ENCODE assay signal across 8 cellular contexts in the genomic region with DNA sequence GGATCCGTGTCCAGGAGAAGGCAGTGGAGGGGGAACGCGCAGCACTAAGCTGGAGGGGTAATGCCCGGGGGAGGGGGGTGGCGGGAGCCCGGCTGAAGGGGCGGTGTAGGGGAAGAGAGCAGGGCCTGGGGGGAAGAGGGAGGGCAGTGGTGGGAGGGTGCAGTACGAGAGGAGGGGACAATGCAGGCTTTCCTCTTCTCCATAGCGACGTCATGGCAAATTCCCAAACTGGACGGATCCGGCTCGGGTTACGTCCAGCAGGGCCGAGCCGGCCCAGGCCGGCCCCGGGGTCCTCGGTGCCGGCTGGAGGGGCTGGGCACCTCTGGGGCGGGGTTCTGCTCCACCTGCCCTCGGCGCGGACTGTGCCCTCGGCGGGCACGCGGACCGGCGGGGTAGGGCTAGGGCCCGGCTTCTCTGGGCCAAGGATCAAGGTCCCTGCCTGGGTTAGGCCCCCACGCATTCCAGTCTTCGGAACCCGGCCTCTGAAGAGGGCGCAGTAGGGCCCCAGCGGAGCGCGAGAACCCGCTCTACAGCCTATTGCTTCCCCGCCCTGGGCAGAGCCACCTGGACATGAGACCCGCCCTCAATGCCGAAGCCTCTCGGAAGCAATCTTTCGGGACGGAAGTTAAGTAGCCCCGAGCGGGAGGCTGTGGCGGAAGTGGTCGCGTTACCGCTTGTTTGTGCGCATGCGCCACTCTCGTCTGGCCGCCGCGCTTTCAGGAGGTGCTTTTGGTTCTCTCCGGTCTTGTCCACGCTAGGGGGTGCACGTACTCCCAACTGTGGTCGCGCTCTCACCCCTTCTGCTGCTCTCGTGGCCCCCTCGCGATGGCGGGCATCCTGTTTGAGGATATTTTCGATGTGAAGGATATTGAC. TPM values are rescaled to one million over a fixed set of nuclear protein-coding genes. Genes with fewer than 3 reads are reported as not detected.
A peak's percentile ranks its signal among the peaks of the same experiment; 100 is the strongest.
DNase-seq lines count a peak whose midpoint lies in the region; ATAC-seq and TF ChIP-seq lines count a peak whose summit lies in the region.

No MANE protein-coding gene starts in this region.

- H3F3A ChIP-seq in GM23338 (replicated peaks; ENCODE audit: low read depth), result peaks cover 3% of the 10 kb centered on the region; the same call in 1 of the 2 replicates

- H3K27ac Mint-ChIP-seq in GM23338, result peak overlapping the region; percentile 97
- peak overlapping the region; percentile 97 for H3K27ac Mint-ChIP-seq in activated T-helper 2 cell treated with anti-CD3 and anti-CD28 coated beads, Interferon-gamma antibody, Interleukin-2, Interleukin-4, amounts not matched to agents 10 μg/mL and 5 μg/mL and 100 μg/mL, durations not matched to agents 14 hours and 24 hours and 36 hours
- peak overlapping the region; percentile 94 to 99 for H3K27ac Mint-ChIP-seq in natural killer cell treated with Interleukin-12 subunit alpha and Interleukin-12 subunit beta and Interleukin-15 and Interleukin-18, amount 100 ng/mL, for 72 hours

- peaks cover 17% of the 10 kb centered on the region for H3K36me3 ChIP-seq in GM23338 (ENCODE audit: insufficient read depth)

- H3K4me3 ChIP-seq in GM23338, result peak overlapping the region; percentile 82

- peaks cover 22% of the 10 kb centered on the region for H3K27me3 Mint-ChIP-seq in GM23338 (ENCODE audit: insufficient read depth, low read depth, poor library complexity)
- no peaks in the 10 kb centered on the region for H3K27me3 Mint-ChIP-seq in activated T-helper 2 cell treated with anti-CD3 and anti-CD28 coated beads, Interferon-gamma antibody, Interleukin-2, Interleukin-4, amounts not matched to agents 10 μg/mL and 5 μg/mL and 100 μg/mL, durations not matched to agents 14 hours and 24 hours and 36 hours (ENCODE audit: low read depth)
- no peaks in the 10 kb centered on the region for H3K27me3 Mint-ChIP-seq in natural killer cell treated with Interleukin-12 subunit alpha and Interleukin-12 subunit beta and Interleukin-15 and Interleukin-18, amount 100 ng/mL, for 72 hours

- peaks cover 44% of the 10 kb centered on the region for H3K36me3 Mint-ChIP-seq in GM23338 (ENCODE audit: low read depth)
- peaks cover 38% of the 10 kb centered on the region for H3K36me3 Mint-ChIP-seq in activated T-helper 2 cell treated with anti-CD3 and anti-CD28 coated beads, Interferon-gamma antibody, Interleukin-2, Interleukin-4, amounts not matched to agents 10 μg/mL and 5 μg/mL and 100 μg/mL, durations not matched to agents 14 hours and 24 hours and 36 hours (ENCODE audit: low read depth)
- peaks cover 25% of the 10 kb centered on the region for H3K36me3 Mint-ChIP-seq in natural killer cell treated with Interleukin-12 subunit alpha and Interleukin-12 subunit beta and Interleukin-15 and Interleukin-18, amount 100 ng/mL, for 72 hours

- H3K9me3 Mint-ChIP-seq in GM23338, result peaks cover 2% of the 10 kb centered on the region; the same call in 1 of the 3 replicates
- H3K9me3 Mint-ChIP-seq in activated T-helper 2 cell treated with anti-CD3 and anti-CD28 coated beads, Interferon-gamma antibody, Interleukin-2, Interleukin-4, amounts not matched to agents 10 μg/mL and 5 μg/mL and 100 μg/mL, durations not matched to agents 14 hours and 24 hours and 36 hours, result no peaks in the 10 kb centered on the region
- no peaks in the 10 kb centered on the region for H3K9me3 Mint-ChIP-seq in natural killer cell treated with Interleukin-12 subunit alpha and Interleukin-12 subunit beta and Interleukin-15 and Interleukin-18, amount 100 ng/mL, for 72 hours

- peak; percentile 45 to 71 for TF ChIP-seq CTCF in GM23338 (conservative IDR thresholded peaks at IDR 0.05; ENCODE audit: low read depth in 2 of 2)

- no peaks in the 10 kb centered on the region for H3K9me2 ChIP-seq in GM23338 (ENCODE audit: insufficient read depth)

- H3K27me3 ChIP-seq in GM23338 (ENCODE audit: insufficient read depth), result peaks cover 14% of the 10 kb centered on the region

- peak overlapping the region; percentile 96 for H3K4me2 ChIP-seq in GM23338

- DNase-seq in EL (peak; percentile 99), GM23338 (ENCODE audit: low spot score) (peak; percentile 99), LHCN-M2 (ENCODE audit: low read depth) (peak; percentile 96), RPMI7951 (ENCODE audit: low read depth) (peak; percentile 97), fibroblast of peridontal ligament (ENCODE audit: extremely low read depth) (peak; percentile 97)
- peak; percentile 96 for DNase-seq in activated T-helper 2 cell treated with anti-CD3 and anti-CD28 coated beads, Interferon-gamma antibody, Interleukin-2, Interleukin-4, amounts not matched to agents 10 μg/mL and 5 μg/mL and 100 μg/mL, durations not matched to agents 14 hours and 24 hours and 36 hours (ENCODE audit: low spot score)
- peak; percentile 99 for DNase-seq in natural killer cell treated with Interleukin-12 subunit alpha and Interleukin-12 subunit beta and Interleukin-15 and Interleukin-18, amount 100 ng/mL, for 72 hours (ENCODE audit: low spot score)
- peak; percentile 97 for DNase-seq in stimulated activated naive CD8-positive, alpha-beta T cell treated with anti-CD3 and anti-CD28 coated beads, Interleukin-15, Interleukin-2, amounts not matched to agents 100 U/mL and 50 U/mL, for 24 hours

- H3K79me2 ChIP-seq in GM23338 (replicated peaks; ENCODE audit: insufficient read depth), result peaks cover 26% of the 10 kb centered on the region

- peak overlapping the region; percentile 99 for H3K4me3 Mint-ChIP-seq in GM23338
- H3K4me3 Mint-ChIP-seq in activated T-helper 2 cell treated with anti-CD3 and anti-CD28 coated beads, Interferon-gamma antibody, Interleukin-2, Interleukin-4, amounts not matched to agents 10 μg/mL and 5 μg/mL and 100 μg/mL, durations not matched to agents 14 hours and 24 hours and 36 hours (ENCODE audit: low read depth), result peak overlapping the region; percentile 100
- peak overlapping the region; percentile 98 for H3K4me3 Mint-ChIP-seq in natural killer cell treated with Interleukin-12 subunit alpha and Interleukin-12 subunit beta and Interleukin-15 and Interleukin-18, amount 100 ng/mL, for 72 hours

- H3K4me1 ChIP-seq in GM23338 (ENCODE audit: insufficient read depth), result peaks cover 19% of the 10 kb centered on the region

- peak; percentile 73 for ATAC-seq in GM23338
- peak; percentile 89 to 93 for ATAC-seq in natural killer cell treated with Interleukin-12 subunit alpha and Interleukin-12 subunit beta and Interleukin-15 and Interleukin-18, amount 100 ng/mL, for 72 hours
- peak; percentile 89 for ATAC-seq in stimulated activated naive CD8-positive, alpha-beta T cell treated with anti-CD3 and anti-CD28 coated beads, Interleukin-15, Interleukin-2, amounts not matched to agents 100 U/mL and 50 U/mL, for 24 hours

- peak overlapping the region; percentile 90 for H3K27ac ChIP-seq in GM23338 (ENCODE audit: low read depth)

- peak overlapping the region; percentile 43; the same call in 1 of the 2 replicates for H2AFZ ChIP-seq in GM23338

- intact Hi-C loops in activated T-helper 2 cell treated with anti-CD3 and anti-CD28 coated beads, Interferon-gamma antibody, Interleukin-2, Interleukin-4, amounts not matched to agents 10 μg/mL and 5 μg/mL and 100 μg/mL, durations not matched to agents 14 hours and 24 hours and 36 hours (cut with micrococcal nuclease), result loop anchor here (1.0 to 5.0 kb wide), 6 partner anchors 29 to 349 kb away; partner anchors contain the start of genes EEF1AKMT4, EIF4G1 and MAGEF1

- H3K4me1 Mint-ChIP-seq in GM23338, result peaks cover 25% of the 10 kb centered on the region
- H3K4me1 Mint-ChIP-seq in activated T-helper 2 cell treated with anti-CD3 and anti-CD28 coated beads, Interferon-gamma antibody, Interleukin-2, Interleukin-4, amounts not matched to agents 10 μg/mL and 5 μg/mL and 100 μg/mL, durations not matched to agents 14 hours and 24 hours and 36 hours (ENCODE audit: low read depth), result peaks cover 22% of the 10 kb centered on the region
- peaks cover 36 to 40% of the 10 kb centered on the region in 2 donors for H3K4me1 Mint-ChIP-seq in natural killer cell treated with Interleukin-12 subunit alpha and Interleukin-12 subunit beta and Interleukin-15 and Interleukin-18, amount 100 ng/mL, for 72 hours (ENCODE audit: low read depth in 2 of 2)

- H4K20me1 ChIP-seq in GM23338 (replicated peaks; ENCODE audit: insufficient read depth), result peaks cover 3% of the 10 kb centered on the region; the same call in 1 of the 2 replicates

RNA-seq across cellular contexts. Expression of gene POLR2H, which starts 1.4 kb away (rescaled TPM):
- 182 and 199 TPM in 2 replicates for total RNA-seq in GM23338 (2014; rRNA removed; shearing (Covaris generic))
- polyA plus RNA-seq in GM23338 (2016; fragmentation: Nextera tagmentation; extraction: Ambion mirVana), result 190 and 205 TPM in 2 replicates
- total RNA-seq in LHCN-M2 (2014; rRNA removed), result 106 and 116 TPM in 2 replicates
- 70.7 TPM for polyA plus RNA-seq in LHCN-M2 (2012)
- 146 and 181 TPM in 2 replicates for total RNA-seq in RPMI7951 (2014; rRNA removed; shearing (Covaris generic))
- total RNA-seq in activated T-helper 2 cell treated with anti-CD3 and anti-CD28 coated beads, Interferon-gamma antibody, Interleukin-2, Interleukin-4, amounts not matched to agents 10 μg/mL and 5 μg/mL and 100 μg/mL, durations not matched to agents 14 hours and 24 hours and 36 hours, result 150 and 155 TPM in 2 replicates
- 100 to 1,000 TPM; 111 to 142 TPM for total RNA-seq in natural killer cell treated with Interleukin-12 subunit alpha and Interleukin-12 subunit beta and Interleukin-15 and Interleukin-18, amount 100 ng/mL, for 72 hours

RNA-seq across cellular contexts. Expression of gene CLCN2, which starts 1.5 kb away (rescaled TPM):
- 9.2 and 10.7 TPM in 2 replicates for total RNA-seq in GM23338 (2014; rRNA removed; shearing (Covaris generic))
- polyA plus RNA-seq in GM23338 (2016; fragmentation: Nextera tagmentation; extraction: Ambion mirVana), result 5.4 and 7.0 TPM in 2 replicates
- total RNA-seq in LHCN-M2 (2014; rRNA removed), result 4.4 and 5.9 TPM in 2 replicates
- 1.5 TPM for polyA plus RNA-seq in LHCN-M2 (2012)
- 3.0 and 6.3 TPM in 2 replicates for total RNA-seq in RPMI7951 (2014; rRNA removed; shearing (Covaris generic))
- 6.9 and 9.6 TPM in 2 replicates for total RNA-seq in activated T-helper 2 cell treated with anti-CD3 and anti-CD28 coated beads, Interferon-gamma antibody, Interleukin-2, Interleukin-4, amounts not matched to agents 10 μg/mL and 5 μg/mL and 100 μg/mL, durations not matched to agents 14 hours and 24 hours and 36 hours
- total RNA-seq in natural killer cell treated with Interleukin-12 subunit alpha and Interleukin-12 subunit beta and Interleukin-15 and Interleukin-18, amount 100 ng/mL, for 72 hours, result 10 to 100 TPM in 1 of 2 donors, 1 to 10 TPM in 1; 6.5 to 10.5 TPM

RNA-seq across cellular contexts. Expression of gene THPO, which starts 15.1 kb away (rescaled TPM):
- total RNA-seq in GM23338 (2014; rRNA removed; shearing (Covaris generic)), result 0.14 and 0.97 TPM in 2 replicates
- polyA plus RNA-seq in GM23338 (2016; fragmentation: Nextera tagmentation; extraction: Ambion mirVana), result 0.47 and 1.9 TPM in 2 replicates
- not detected in 2 replicates for total RNA-seq in LHCN-M2 (2014; rRNA removed)
- polyA plus RNA-seq in LHCN-M2 (2012), result not detected
- total RNA-seq in RPMI7951 (2014; rRNA removed; shearing (Covaris generic)), result not detected in 2 replicates
- total RNA-seq in activated T-helper 2 cell treated with anti-CD3 and anti-CD28 coated beads, Interferon-gamma antibody, Interleukin-2, Interleukin-4, amounts not matched to agents 10 μg/mL and 5 μg/mL and 100 μg/mL, durations not matched to agents 14 hours and 24 hours and 36 hours, result not detected in 2 replicates
- not detected for total RNA-seq in natural killer cell treated with Interleukin-12 subunit alpha and Interleukin-12 subunit beta and Interleukin-15 and Interleukin-18, amount 100 ng/mL, for 72 hours

RNA-seq across cellular contexts. Expression of gene CHRD, which starts 16.9 kb away (rescaled TPM):
- total RNA-seq in GM23338 (2014; rRNA removed; shearing (Covaris generic)), result 0.66 and 1.1 TPM in 2 replicates
- polyA plus RNA-seq in GM23338 (2016; fragmentation: Nextera tagmentation; extraction: Ambion mirVana), result 0.23 and 0.34 TPM in 2 replicates
- 0.11 and 1.7 TPM in 2 replicates for total RNA-seq in LHCN-M2 (2014; rRNA removed)
- 0.11 TPM for polyA plus RNA-seq in LHCN-M2 (2012)
- not detected in 2 replicates for total RNA-seq in RPMI7951 (2014; rRNA removed; shearing (Covaris generic))
- 0.07 TPM in 1 of 2 replicates, not detected in the other for total RNA-seq in activated T-helper 2 cell treated with anti-CD3 and anti-CD28 coated beads, Interferon-gamma antibody, Interleukin-2, Interleukin-4, amounts not matched to agents 10 μg/mL and 5 μg/mL and 100 μg/mL, durations not matched to agents 14 hours and 24 hours and 36 hours
- total RNA-seq in natural killer cell treated with Interleukin-12 subunit alpha and Interleukin-12 subunit beta and Interleukin-15 and Interleukin-18, amount 100 ng/mL, for 72 hours, result not detected

RNA-seq across cellular contexts. Expression of gene FAM131A, which starts 25.5 kb away (rescaled TPM):
- 14.8 and 31.8 TPM in 2 replicates for total RNA-seq in GM23338 (2014; rRNA removed; shearing (Covaris generic))
- polyA plus RNA-seq in GM23338 (2016; fragmentation: Nextera tagmentation; extraction: Ambion mirVana), result 6.7 and 9.6 TPM in 2 replicates
- 7.1 and 7.6 TPM in 2 replicates for total RNA-seq in LHCN-M2 (2014; rRNA removed)
- polyA plus RNA-seq in LHCN-M2 (2012), result 4.5 TPM
- 10.6 and 12.0 TPM in 2 replicates for total RNA-seq in RPMI7951 (2014; rRNA removed; shearing (Covaris generic))
- 12.6 and 13.9 TPM in 2 replicates for total RNA-seq in activated T-helper 2 cell treated with anti-CD3 and anti-CD28 coated beads, Interferon-gamma antibody, Interleukin-2, Interleukin-4, amounts not matched to agents 10 μg/mL and 5 μg/mL and 100 μg/mL, durations not matched to agents 14 hours and 24 hours and 36 hours
- total RNA-seq in natural killer cell treated with Interleukin-12 subunit alpha and Interleukin-12 subunit beta and Interleukin-15 and Interleukin-18, amount 100 ng/mL, for 72 hours, result 1 to 10 TPM; 3.2 to 5.8 TPM

Comparison
In these comparisons a context has a peak if more than half of its experiments do, and no peak if none do; other contexts are left out.
1. Peak in every context shown above with its lines: DNase-seq, ATAC-seq, H3K4me3 ChIP-seq and H3K27ac ChIP-seq.